9 cellular contexts compared by ENCODE assay signal in the genomic region with DNA sequence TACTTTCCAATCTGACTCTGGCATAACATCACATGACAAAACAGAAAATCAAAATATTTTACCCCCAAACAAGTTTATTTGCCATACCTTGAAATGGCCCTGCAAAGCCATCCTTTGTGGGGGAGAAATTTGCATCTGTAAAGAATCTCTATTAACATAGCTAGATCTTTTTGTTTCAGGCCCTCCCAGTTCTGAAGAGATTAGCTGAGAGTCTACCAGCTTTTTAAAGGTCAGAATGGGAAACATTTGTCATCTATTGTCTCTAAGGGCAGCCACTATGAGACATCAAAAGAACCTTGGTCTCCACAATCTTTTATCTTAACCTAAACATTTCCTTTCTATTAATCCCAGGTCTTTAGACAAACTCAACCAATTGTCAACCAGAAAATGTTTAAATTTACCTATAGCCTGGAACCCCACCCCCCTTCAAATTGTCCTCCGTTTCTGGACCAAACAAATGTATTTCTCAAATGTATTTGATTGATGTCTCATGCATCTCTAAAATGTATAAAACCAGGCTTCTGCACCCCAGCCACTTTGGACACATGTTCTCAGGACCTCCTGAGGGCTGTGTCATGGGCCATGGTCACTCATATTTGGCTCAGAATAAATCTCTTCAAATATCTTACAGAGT. TPM values are rescaled to one million over a fixed set of nuclear protein-coding genes. Genes with fewer than 3 reads are reported as not detected.
DNase-seq lines count a peak whose midpoint lies in the region; FAIRE-seq and TF ChIP-seq lines count a peak whose summit lies in the region.
"Not testable (repeated sequence)": the region's sequence is repeated elsewhere in the genome, so short reads cannot be mapped to it uniquely, and the experiment has no call there.
"Had no signal": no experiment of that assay in that cellular context is flagged by ENCODE, and none has a peak within 500 bp of the region (broad histone marks: within the 10 kb centered on the region; RNA-seq: fewer than 3 reads in every experiment).

No MANE protein-coding gene starts in this region.

- H3K27ac ChIP-seq in HUES48 (ENCODE audit: low read depth, low read length) (peak overlapping the region; percentile 99), H1 (ENCODE audit: low read depth, low read length) (0 out of 2 replicates have a peak overlapping the region, but pooled peaks have one; percentile 77), iPS-18a (ENCODE audit: low read length) (peak overlapping the region; percentile 68)
- H3K27ac ChIP-seq in OCI-LY7 (ENCODE audit: low read depth, low read length, poor library complexity, severe bottlenecking): not testable (repeated sequence)

- H2BK12ac ChIP-seq in H1 (ENCODE audit: low read depth, low read length): peak overlapping the region; percentile 98; the same call in 1 of the 2 replicates

- not testable (repeated sequence) for TF ChIP-seq POLR2A in H1 (IDR thresholded peaks at IDR 0.05; ENCODE audit: control extremely low read depth in 1 of 2, low read depth in 2 of 2, low read length in 2 of 2)

- TF ChIP-seq RAD21 in H1 (IDR thresholded peaks at IDR 0.05 in 1 of 2, conservative IDR thresholded peaks at IDR 0.05 in 1 of 2; ENCODE audit: low read depth in 2 of 2, low read length in 2 of 2): not testable (repeated sequence)

- CTCF ChIA-PET in OCI-LY7 (lab: Charles Lee; ENCODE audit: unreplicated experiment): not testable (repeated sequence)
- CTCF ChIA-PET in H1 (lab: Charles Lee; ENCODE audit: partially characterized antibody): interaction anchor here (1.0 to 4.6 kb wide), 9 partner anchors 10 to 189 kb away, joined by 3 to 35 read pairs (median 6); partner anchors contain the start of genes ALDH3A2 and B9D1

- peak overlapping the region; percentile 41; the same call in 1 of the 2 replicates for H3K4me3 ChIP-seq in HUES48 (ENCODE audit: low read depth, low read length)
- H3K4me3 ChIP-seq in OCI-LY7 (ENCODE audit: low read depth, low read length, poor library complexity, severe bottlenecking): not testable (repeated sequence)
- peak overlapping the region in 1 of 4 experiments; percentile 20; a peak in 1 of 8 replicates for H3K4me3 ChIP-seq in H1 (ENCODE audit: extremely low read depth in 1 of 4, insufficient read depth in 2 of 4, low read depth in 3 of 4, low read length in 4 of 4)
- peak overlapping the region; percentile 15 for H3K4me3 ChIP-seq in iPS-18a (ENCODE audit: low read length)

- H3K4ac ChIP-seq in H1 (replicated peaks; ENCODE audit: insufficient read length, low read depth, low read length): not testable (repeated sequence)

- not testable (repeated sequence) for H3K36me3 ChIP-seq in HUES48 (ENCODE audit: control insufficient read depth, insufficient read depth, low read length); OCI-LY7 (ENCODE audit: insufficient read depth, low read length); H1 (ENCODE audit: control insufficient read depth in 2 of 4, insufficient read depth in 4 of 4, low read length in 3 of 4); iPS-18a (ENCODE audit: control insufficient read depth, low read depth, low read length)

- not testable (repeated sequence) for H3K56ac ChIP-seq in H1 (replicated peaks; ENCODE audit: insufficient read length, low read depth, low read length)

- not testable (repeated sequence) for H3K14ac ChIP-seq in H1 (ENCODE audit: insufficient read length)

- not testable (repeated sequence) for H3K23ac ChIP-seq in H1 (ENCODE audit: insufficient read length)

- H4K91ac ChIP-seq in H1 (replicated peaks; ENCODE audit: insufficient read length, low read length): peak overlapping the region; percentile 96

- TF ChIP-seq EP300 in H1 (IDR thresholded peaks at IDR 0.05; ENCODE audit: borderline replicate concordance in 1 of 2, low read depth in 2 of 2, low read length in 2 of 2): not testable (repeated sequence)

- H2AFZ ChIP-seq in OCI-LY7 (ENCODE audit: low read length); H1 (ENCODE audit: low read length): not testable (repeated sequence)

- not testable (repeated sequence) for H4K5ac ChIP-seq in H1 (ENCODE audit: insufficient read length, low read depth, low read length)

- not testable (repeated sequence) for H3K79me2 ChIP-seq in OCI-LY7 (ENCODE audit: insufficient read depth, low read depth, low read length); H1 (ENCODE audit: control insufficient read depth in 1 of 2, insufficient read depth in 2 of 2, low read length in 2 of 2)

- not testable (repeated sequence) for H3K79me1 ChIP-seq in H1 (ENCODE audit: low read depth, low read length)

- not testable (repeated sequence) for H3K4me3 Mint-ChIP-seq in activated naive CD4-positive, alpha-beta T cell treated with anti-CD3 and anti-CD28 coated beads, Interleukin-2, amount 50 U/mL, for 24 hours; nephron

- H3K9me3 ChIP-seq in HUES48 (ENCODE audit: control insufficient read depth, insufficient read depth, low read length); OCI-LY7 (ENCODE audit: low read length); H1 (ENCODE audit: insufficient read depth in 2 of 2, low read depth in 1 of 2, low read length in 1 of 2); iPS-18a (ENCODE audit: control insufficient read depth, low read depth, low read length): not testable (repeated sequence)

- intact Hi-C loops in OCI-LY7 (cut with micrococcal nuclease; ENCODE audit: unreplicated experiment): not testable (repeated sequence)

- H3K4me2 ChIP-seq in OCI-LY7 (ENCODE audit: low read length) (0 out of 2 replicates have a peak overlapping the region, but pooled peaks have one; percentile 59), H1 (ENCODE audit: insufficient read depth in 1 of 2, low read depth in 2 of 2, low read length in 2 of 2) (peak overlapping the region; percentile 30; a peak in 2 of 4 replicates)

- TF ChIP-seq CTCF in OCI-LY7 (conservative IDR thresholded peaks at IDR 0.05; ENCODE audit: low read length); H1 (IDR thresholded peaks at IDR 0.05; ENCODE audit: control extremely low read depth in 1 of 3, insufficient read depth in 1 of 3, low read depth in 1 of 3, low read length in 3 of 3); nephron (IDR thresholded peaks at IDR 0.05; ENCODE audit: unreplicated experiment in 3 of 3): not testable (repeated sequence)

- H3K9me3 Mint-ChIP-seq in activated naive CD4-positive, alpha-beta T cell treated with anti-CD3 and anti-CD28 coated beads, Interleukin-2, amount 50 U/mL, for 24 hours; nephron: not testable (repeated sequence)

- H3K27me3 ChIP-seq in HUES48 (ENCODE audit: control insufficient read depth, insufficient read depth, low read length); H1 (replicated peaks in 1 of 4; ENCODE audit: control insufficient read depth in 3 of 4, extremely low read depth in 1 of 4, insufficient read depth in 3 of 4, low read length in 3 of 4); iPS-18a (ENCODE audit: control insufficient read depth, insufficient read depth, low read length): not testable (repeated sequence)

- H4K20me1 ChIP-seq in OCI-LY7 (ENCODE audit: insufficient read depth, low read length); H1 (replicated peaks in 1 of 2; ENCODE audit: control insufficient read depth in 1 of 2, insufficient read depth in 2 of 2, low read length in 2 of 2): not testable (repeated sequence)

- peaks cover 48% of the 10 kb centered on the region for H3K4me1 Mint-ChIP-seq in activated naive CD4-positive, alpha-beta T cell treated with anti-CD3 and anti-CD28 coated beads, Interleukin-2, amount 50 U/mL, for 24 hours
- peaks cover 75% of the 10 kb centered on the region for H3K4me1 Mint-ChIP-seq in nephron

- peak overlapping the region; percentile 100; the same call in 1 of the 2 replicates for H2BK5ac ChIP-seq in H1 (ENCODE audit: low read depth, low read length)

- H3K9me2 ChIP-seq in OCI-LY7 (ENCODE audit: insufficient read depth, low read length): not testable (repeated sequence)

- H3K9ac ChIP-seq in HUES48 (ENCODE audit: low read depth, low read length) (peak overlapping the region; percentile 80), iPS-18a (ENCODE audit: low read length) (peak overlapping the region; percentile 50)
- H3K9ac ChIP-seq in H1 (replicated peaks in 1 of 4; ENCODE audit: extremely low read depth in 1 of 4, low read depth in 3 of 4, low read length in 3 of 4): not testable (repeated sequence)

- H3K36me3 Mint-ChIP-seq in activated naive CD4-positive, alpha-beta T cell treated with anti-CD3 and anti-CD28 coated beads, Interleukin-2, amount 50 U/mL, for 24 hours; nephron (ENCODE audit: low read depth): not testable (repeated sequence)

- not testable (repeated sequence) for H3K27me3 Mint-ChIP-seq in activated naive CD4-positive, alpha-beta T cell treated with anti-CD3 and anti-CD28 coated beads, Interleukin-2, amount 50 U/mL, for 24 hours
- peaks cover 11% of the 10 kb centered on the region for H3K27me3 Mint-ChIP-seq in nephron (ENCODE audit: low read depth)

- BruUV-seq in OCI-LY7 (replicated peaks; lab: Mats Ljungman, UMichigan): not testable (repeated sequence)

- not testable (repeated sequence) for H4K8ac ChIP-seq in H1 (ENCODE audit: extremely low read depth, insufficient read depth, low read length)

- not testable (repeated sequence) for H2BK15ac ChIP-seq in H1 (ENCODE audit: low read length)

- not testable (repeated sequence) for H2BK20ac ChIP-seq in H1 (ENCODE audit: low read length)

- POLR2A ChIA-PET in OCI-LY7 (lab: Charles Lee) (interaction anchor here (0.6 kb wide), 1 partner anchor 10 kb away, joined by 3 read pairs; no protein-coding TSS in a partner anchor), H1 (lab: Charles Lee; ENCODE audit: partially characterized antibody) (interaction anchor here (0.7 to 2.4 kb wide), 13 partner anchors 8 to 518 kb away, joined by 3 to 13 read pairs (median 5); partner anchors contain the start of genes AKAP10, ALDH3A2, B9D1 and MAPK7)

- H2AK5ac ChIP-seq in H1 (ENCODE audit: low read depth, low read length): not testable (repeated sequence)

- 0% methylated on average over 1 of the region's 1 CpG; no CpG with 5 or more reads in 1 of the 2 experiments for WGBS in H1 (ENCODE audit: extremely low coverage in 1 of 2, insufficient coverage in 1 of 2, insufficient read length in 1 of 2, insufficient replicate concordance in 2 of 2, low coverage in 1 of 2, low lambda C conversion rate in 2 of 2, missing lambda C conversion rate in 1 of 2), 2 experiments

- peak; percentile 89 for FAIRE-seq in H1 (lab: Jason Lieb, UNC)

- H3K4me1 ChIP-seq in HUES48 (ENCODE audit: control insufficient read depth, insufficient read depth, low read length) (peaks cover 59% of the 10 kb centered on the region), OCI-LY7 (ENCODE audit: insufficient read depth, low read length, poor library complexity, severe bottlenecking) (peaks cover 54% of the 10 kb centered on the region), H1 (replicated peaks in 1 of 4; ENCODE audit: control insufficient read depth in 3 of 4, insufficient read depth in 4 of 4, low read length in 3 of 4) (peaks cover 19 to 45% (median 42%) of the 10 kb centered on the region in 4 experiments), iPS-18a (ENCODE audit: control insufficient read depth, low read depth, low read length) (peaks cover 70% of the 10 kb centered on the region)

- peak; percentile 49 for DNase-seq in ELF-1 (ENCODE audit: low read depth, low spot score)
- DNase-seq in OCI-LY7 (ENCODE audit: low spot score): not testable (repeated sequence)
- DNase-seq in H1 (ENCODE audit: low read depth in 1 of 2, low spot score in 2 of 2): peak in 1 of 2 experiments; percentile 35

- peak overlapping the region; percentile 13 for H3K27ac Mint-ChIP-seq in activated naive CD4-positive, alpha-beta T cell treated with anti-CD3 and anti-CD28 coated beads, Interleukin-2, amount 50 U/mL, for 24 hours
- peak overlapping the region in 2 of 3 experiments; percentile 47 to 58 for H3K27ac Mint-ChIP-seq in nephron

- H3K23me2 ChIP-seq in H1 (ENCODE audit: low read depth, low read length): not testable (repeated sequence)

- not testable (repeated sequence) for H3K18ac ChIP-seq in H1 (ENCODE audit: extremely low read depth, low read length)

- peak overlapping the region; percentile 99 for H2BK120ac ChIP-seq in H1 (replicated peaks; ENCODE audit: low read depth, low read length)

RNA-seq across cellular contexts. Expression of gene RNF112, which starts 48.1 kb away (rescaled TPM):
- total RNA-seq in OCI-LY7 (2014; rRNA removed; shearing (Covaris generic)): 0.47 and 0.80 TPM in 2 replicates
- total RNA-seq in OCI-LY7 (2022): 0.17 TPM in 1 of 2 replicates, not detected in the other
- 2.2 and 2.3 TPM in 2 replicates for total RNA-seq in H1 (2021; fragmentation: NEBNext Ultra II Directional; extraction: Animal tissue kit (Norgen Biotek cat#: 25700))
- polyA plus RNA-seq in H1 (2011; rRNA removed): 1.1 and 1.7 TPM in 2 replicates
- 1.7 TPM for polyA plus RNA-seq in H1 (2011; cell fraction: cytosol; rRNA removed)
- 8.6 TPM for polyA plus RNA-seq in H1 (2011; cell fraction: nucleus; rRNA removed)
- polyA plus RNA-seq in H1 (2012, experiment 1 of 2): 1.4 to 3.8 TPM (median 2.5 TPM) in 4 replicates
- polyA plus RNA-seq in H1 (2012, experiment 2 of 2): 0.79 TPM
- 0.85 TPM for polyA plus RNA-seq in H1 (2013, experiment 1 of 2)
- 0.90 TPM for polyA plus RNA-seq in H1 (2013, experiment 2 of 2)
- polyA minus RNA-seq in H1 (2011; rRNA and poly(A)+ RNA removed): 0.68 and 0.98 TPM in 2 replicates
- 4.6 TPM for polyA minus RNA-seq in H1 (2011; cell fraction: cytosol; rRNA and poly(A)+ RNA removed)
- 1.6 TPM for polyA minus RNA-seq in H1 (2011; cell fraction: nucleus; rRNA and poly(A)+ RNA removed)
- polyA plus RNA-seq: CD14-positive monocyte, IgD-negative memory B cell had no signal
